8 cellular contexts compared by ENCODE assay signal in genomic region chr6:127120787-127121636, GRCh38. TPM values are rescaled to one million over a fixed set of nuclear protein-coding genes. Genes with fewer than 3 reads are reported as not detected.
DNase-seq lines count a peak whose midpoint lies in the region; ATAC-seq and TF ChIP-seq lines count a peak whose summit lies in the region.

No MANE protein-coding gene starts in this region.

- peaks cover 33% of the 10 kb centered on the region for H3K27me3 ChIP-seq in ACC112 (ENCODE audit: insufficient read depth, low read length)

- H3K27ac ChIP-seq in ACC112 (ENCODE audit: low read depth, low read length): no peak overlapping the region

- H3K79me2 ChIP-seq in ACC112 (ENCODE audit: control insufficient read depth, insufficient read depth, low read length, unreplicated experiment): no peaks in the 10 kb centered on the region

- ATAC-seq in GM18858 (IDR thresholded peaks at IDR 0.05; ENCODE audit: unreplicated experiment): peak; percentile 90
- ATAC-seq in HG03045 (IDR thresholded peaks at IDR 0.05; ENCODE audit: unreplicated experiment): peak; percentile 94
- ATAC-seq in left colon: peak; percentile 75

- intact Hi-C loops in left colon (cut with DNase I, micrococcal nuclease): loop anchor here in 1 of 2 donors (10.0 kb wide), 1 partner anchor 316 kb away; no protein-coding TSS in a partner anchor

- peak; percentile 69 for TF ChIP-seq CTCF in WI38 (IDR thresholded peaks at IDR 0.05; ENCODE audit: low read depth, low read length)

- DNase-seq in NCI-H2107 (lab: John Stamatoyannopoulos, UW) (peak; percentile 47), cerebellar nuclear complex (lab: John Stamatoyannopoulos, UW) (peak; percentile 22 to 95), left colon (peak; percentile 62 to 67)
- DNase-seq in stimulated activated CD4-positive, alpha-beta T cell treated with anti-CD3 and anti-CD28 coated beads, Interleukin-1b, Interleukin-23, amount 100 ng/mL, for 4 hours (ENCODE audit: low read depth in 2 of 2): peak; percentile 29 to 58

- H2AFZ ChIP-seq in ACC112 (ENCODE audit: low read length, unreplicated experiment): peak overlapping the region; percentile 9

- H3K4me3 ChIP-seq in ACC112 (ENCODE audit: low read depth, low read length) (peak overlapping the region; percentile 77), WI38 (ENCODE audit: low read depth, low read length) (no peak overlapping the region)

- no peaks in the 10 kb centered on the region for H3K36me3 ChIP-seq in ACC112 (ENCODE audit: insufficient read depth, low read length)

- H3K4me1 ChIP-seq in ACC112 (ENCODE audit: control insufficient read depth, insufficient read depth, low read length, unreplicated experiment): peaks cover 15% of the 10 kb centered on the region

RNA-seq across cellular contexts. Expression of gene RSPO3, which starts 2.5 kb away (rescaled TPM):
- total RNA-seq in left colon: 1 to 10 TPM; 2.3 to 6.2 TPM
